ENCODE assay signal across 27 cellular contexts in the genomic region with DNA sequence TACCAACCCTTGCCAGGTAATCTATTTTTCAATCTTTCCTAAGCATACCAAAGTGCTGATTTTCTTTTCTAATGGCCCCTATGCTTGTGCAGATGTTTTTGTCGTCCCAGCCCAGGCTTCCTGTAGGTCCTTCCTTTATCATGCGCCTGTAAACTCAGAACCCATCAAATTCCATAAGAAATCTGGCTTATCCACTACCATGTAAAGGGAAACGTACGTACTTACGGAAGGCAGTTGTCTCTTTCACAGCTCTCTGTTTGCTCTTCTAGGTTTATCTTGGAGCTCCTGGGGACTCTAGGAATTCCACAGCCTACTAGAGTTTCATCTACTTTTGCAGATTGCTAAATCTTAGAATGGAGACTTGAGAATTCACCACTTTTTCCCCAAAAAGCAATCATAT. TPM values are rescaled to one million over a fixed set of nuclear protein-coding genes. Genes with fewer than 3 reads are reported as not detected.
"Had no signal": no experiment of that assay in that cellular context is flagged by ENCODE, and none has a peak within 500 bp of the region (broad histone marks: within the 10 kb centered on the region; RNA-seq: fewer than 3 reads in every experiment).

No MANE protein-coding gene starts in this region.

- H3K36me3 Mint-ChIP-seq: naive thymus-derived CD4-positive, alpha-beta T cell; stimulated activated effector memory CD8-positive, alpha-beta T cell treated with anti-CD3 and anti-CD28 coated beads, Interleukin-12 subunit alpha, Interleukin-12 subunit beta, amount 100 ng/mL, for 72 hours had no signal

- H3K36me3 ChIP-seq: esophagus muscularis mucosa, gastroesophageal sphincter, heart right ventricle, neutrophil, sigmoid colon, stomach, thyroid gland, upper lobe of left lung had no signal

- DNase-seq: central memory CD4-positive, alpha-beta T cell; effector CD8-positive, alpha-beta T cell; foreskin keratinocyte; glutamatergic neuron; heart right ventricle; hippocampal formation; kidney; mesenchymal stem cell; midbrain; naive thymus-derived CD4-positive, alpha-beta T cell; psoas muscle; right cardiac atrium; sigmoid colon; stimulated activated CD4-positive, alpha-beta T cell treated with anti-CD3 and anti-CD28 coated beads, Interleukin-2, amount 100 ng/mL, for 24 hours; stimulated activated CD4-positive, alpha-beta T cell treated with anti-CD3 and anti-CD28 coated beads, Interleukin-4, amount 100 ng/mL, for 24 hours; stimulated activated naive CD4-positive, alpha-beta T cell treated with Interleukin-2 at 50 U/mL for 16 hours; stomach; thyroid gland; upper lobe of left lung had no signal

- H3K4me1 ChIP-seq: esophagus muscularis mucosa, foreskin keratinocyte, gastroesophageal sphincter, psoas muscle, sigmoid colon, stomach, thyroid gland, upper lobe of left lung had no signal

- H3K9me3 Mint-ChIP-seq: dendritic cell treated with granulocyte-macrophage colony-stimulating factor and Interleukin-4, amounts not matched to agents 40 ng/mL and 50 ng/mL, for 4 days had no signal

- H3K27me3 Mint-ChIP-seq: dendritic cell treated with granulocyte-macrophage colony-stimulating factor and Interleukin-4, amounts not matched to agents 40 ng/mL and 50 ng/mL, for 4 days had no signal

- H3K27ac Mint-ChIP-seq: dendritic cell treated with granulocyte-macrophage colony-stimulating factor and Interleukin-4, amounts not matched to agents 40 ng/mL and 50 ng/mL, for 4 days; naive thymus-derived CD4-positive, alpha-beta T cell; stimulated activated effector memory CD8-positive, alpha-beta T cell treated with anti-CD3 and anti-CD28 coated beads, Interleukin-12 subunit alpha, Interleukin-12 subunit beta, amount 100 ng/mL, for 72 hours had no signal

- ATAC-seq: foreskin keratinocyte; gastroesophageal sphincter; heart right ventricle; left lobe of liver; naive thymus-derived CD4-positive, alpha-beta T cell; psoas muscle; right cardiac atrium; stimulated activated effector memory CD8-positive, alpha-beta T cell treated with anti-CD3 and anti-CD28 coated beads, Interleukin-12 subunit alpha, Interleukin-12 subunit beta, amount 100 ng/mL, for 72 hours had no signal

- H3K4me3 Mint-ChIP-seq: dendritic cell treated with granulocyte-macrophage colony-stimulating factor and Interleukin-4, amounts not matched to agents 40 ng/mL and 50 ng/mL, for 4 days; naive thymus-derived CD4-positive, alpha-beta T cell; stimulated activated effector memory CD8-positive, alpha-beta T cell treated with anti-CD3 and anti-CD28 coated beads, Interleukin-12 subunit alpha, Interleukin-12 subunit beta, amount 100 ng/mL, for 72 hours had no signal

- H3K4me1 Mint-ChIP-seq: naive thymus-derived CD4-positive, alpha-beta T cell; stimulated activated effector memory CD8-positive, alpha-beta T cell treated with anti-CD3 and anti-CD28 coated beads, Interleukin-12 subunit alpha, Interleukin-12 subunit beta, amount 100 ng/mL, for 72 hours had no signal

- H3K27ac ChIP-seq: esophagus muscularis mucosa, foreskin keratinocyte, gastroesophageal sphincter, heart right ventricle, neutrophil, psoas muscle, sigmoid colon, stomach, thyroid gland, upper lobe of left lung had no signal

- H3K27me3 ChIP-seq: foreskin keratinocyte, heart right ventricle, neutrophil, sigmoid colon, stomach, thyroid gland, upper lobe of left lung had no signal

- H3K4me3 ChIP-seq: esophagus muscularis mucosa, gastroesophageal sphincter, heart right ventricle, psoas muscle, sigmoid colon, stomach, thyroid gland, upper lobe of left lung had no signal

- H3K9me3 ChIP-seq: esophagus muscularis mucosa, gastroesophageal sphincter, heart right ventricle, neutrophil, psoas muscle, sigmoid colon, stomach, thyroid gland, upper lobe of left lung had no signal

RNA-seq across cellular contexts. Expression of a gene that starts 9.0 kb away (rescaled TPM):
- total RNA-seq: endothelial cell of umbilical vein; esophagus muscularis mucosa; naive thymus-derived CD4-positive, alpha-beta T cell; subcutaneous adipose tissue had no signal
- polyA plus RNA-seq: naive thymus-derived CD4-positive, alpha-beta T cell had no signal
